Comparison of ENCODE assay signal across 1 cellular context in the genomic region with DNA sequence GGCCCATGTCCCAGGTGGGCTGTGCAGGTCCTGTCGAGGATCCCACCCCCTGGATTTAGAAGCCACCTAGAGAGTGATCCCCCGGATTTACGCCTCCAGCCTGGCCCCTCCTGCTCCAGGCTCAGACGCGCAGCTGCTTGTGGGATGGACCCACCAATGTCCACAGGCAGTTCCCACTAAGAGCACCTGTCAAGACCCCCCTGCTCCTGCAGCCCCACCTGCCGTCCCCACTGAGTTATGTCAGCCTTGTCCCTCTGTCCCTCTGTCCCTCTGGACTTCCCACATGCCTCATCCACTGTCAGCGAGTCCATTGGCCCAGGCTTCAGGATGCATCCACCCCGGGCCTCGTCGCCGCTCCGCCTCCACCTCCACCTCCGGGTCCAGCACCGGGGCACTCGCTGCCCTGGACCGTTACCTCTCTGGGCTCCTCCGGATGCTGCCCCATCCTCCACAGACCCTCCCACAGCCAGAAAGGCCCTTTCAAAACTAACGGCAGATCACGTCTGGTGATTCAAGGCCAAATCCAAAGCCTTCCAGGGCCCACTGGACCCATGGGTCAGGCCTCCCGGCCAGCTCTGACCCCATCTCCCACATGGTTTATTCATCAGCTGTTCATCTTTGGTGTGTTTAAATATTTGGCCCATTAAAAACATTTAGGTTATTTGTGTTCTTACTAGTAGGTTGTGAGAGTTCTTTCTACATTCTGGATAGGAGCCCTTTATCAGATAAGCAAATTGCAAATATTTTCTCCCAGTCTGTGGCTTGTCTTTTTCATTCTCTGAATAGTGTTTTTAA.
TF ChIP-seq lines count a peak whose summit lies in the region.

No MANE protein-coding gene starts in this region.

TF ChIP-seq in WTC11, 78 proteins besides CTCF, POLR2A, EP300 and RAD21 (continued from another document):
- TF ChIP-seq, protein P1, sequence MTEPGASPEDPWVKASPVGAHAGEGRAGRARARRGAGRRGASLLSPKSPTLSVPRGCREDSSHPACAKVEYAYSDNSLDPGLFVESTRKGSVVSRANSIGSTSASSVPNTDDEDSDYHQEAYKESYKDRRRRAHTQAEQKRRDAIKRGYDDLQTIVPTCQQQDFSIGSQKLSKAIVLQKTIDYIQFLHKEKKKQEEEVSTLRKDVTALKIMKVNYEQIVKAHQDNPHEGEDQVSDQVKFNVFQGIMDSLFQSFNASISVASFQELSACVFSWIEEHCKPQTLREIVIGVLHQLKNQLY (CRISPR knock-in tag; IDR thresholded peaks at IDR 0.05), result no peak
- no peak for TF ChIP-seq NR1H2 (CRISPR knock-in tag; IDR thresholded peaks at IDR 0.05)
- TF ChIP-seq, protein P2, sequence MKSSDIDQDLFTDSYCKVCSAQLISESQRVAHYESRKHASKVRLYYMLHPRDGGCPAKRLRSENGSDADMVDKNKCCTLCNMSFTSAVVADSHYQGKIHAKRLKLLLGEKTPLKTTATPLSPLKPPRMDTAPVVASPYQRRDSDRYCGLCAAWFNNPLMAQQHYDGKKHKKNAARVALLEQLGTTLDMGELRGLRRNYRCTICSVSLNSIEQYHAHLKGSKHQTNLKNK (CRISPR knock-in tag; IDR thresholded peaks at IDR 0.05), result no peak
- TF ChIP-seq, protein P3, sequence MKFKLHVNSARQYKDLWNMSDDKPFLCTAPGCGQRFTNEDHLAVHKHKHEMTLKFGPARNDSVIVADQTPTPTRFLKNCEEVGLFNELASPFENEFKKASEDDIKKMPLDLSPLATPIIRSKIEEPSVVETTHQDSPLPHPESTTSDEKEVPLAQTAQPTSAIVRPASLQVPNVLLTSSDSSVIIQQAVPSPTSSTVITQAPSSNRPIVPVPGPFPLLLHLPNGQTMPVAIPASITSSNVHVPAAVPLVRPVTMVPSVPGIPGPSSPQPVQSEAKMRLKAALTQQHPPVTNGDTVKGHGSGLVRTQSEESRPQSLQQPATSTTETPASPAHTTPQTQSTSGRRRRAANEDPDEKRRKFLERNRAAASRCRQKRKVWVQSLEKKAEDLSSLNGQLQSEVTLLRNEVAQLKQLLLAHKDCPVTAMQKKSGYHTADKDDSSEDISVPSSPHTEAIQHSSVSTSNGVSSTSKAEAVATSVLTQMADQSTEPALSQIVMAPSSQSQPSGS (CRISPR knock-in tag; IDR thresholded peaks at IDR 0.05; ENCODE audit: borderline replicate concordance, low read depth), result no peak
- TF ChIP-seq, protein P4, sequence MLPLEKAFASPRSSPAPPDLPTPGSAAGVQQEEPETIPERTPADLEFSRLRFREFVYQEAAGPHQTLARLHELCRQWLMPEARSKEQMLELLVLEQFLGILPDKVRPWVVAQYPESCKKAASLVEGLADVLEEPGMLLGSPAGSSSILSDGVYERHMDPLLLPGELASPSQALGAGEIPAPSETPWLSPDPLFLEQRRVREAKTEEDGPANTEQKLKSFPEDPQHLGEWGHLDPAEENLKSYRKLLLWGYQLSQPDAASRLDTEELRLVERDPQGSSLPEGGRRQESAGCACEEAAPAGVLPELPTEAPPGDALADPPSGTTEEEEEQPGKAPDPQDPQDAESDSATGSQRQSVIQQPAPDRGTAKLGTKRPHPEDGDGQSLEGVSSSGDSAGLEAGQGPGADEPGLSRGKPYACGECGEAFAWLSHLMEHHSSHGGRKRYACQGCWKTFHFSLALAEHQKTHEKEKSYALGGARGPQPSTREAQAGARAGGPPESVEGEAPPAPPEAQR (CRISPR knock-in tag; IDR thresholded peaks at IDR 0.05), result no peak
- TF ChIP-seq, protein P5, sequence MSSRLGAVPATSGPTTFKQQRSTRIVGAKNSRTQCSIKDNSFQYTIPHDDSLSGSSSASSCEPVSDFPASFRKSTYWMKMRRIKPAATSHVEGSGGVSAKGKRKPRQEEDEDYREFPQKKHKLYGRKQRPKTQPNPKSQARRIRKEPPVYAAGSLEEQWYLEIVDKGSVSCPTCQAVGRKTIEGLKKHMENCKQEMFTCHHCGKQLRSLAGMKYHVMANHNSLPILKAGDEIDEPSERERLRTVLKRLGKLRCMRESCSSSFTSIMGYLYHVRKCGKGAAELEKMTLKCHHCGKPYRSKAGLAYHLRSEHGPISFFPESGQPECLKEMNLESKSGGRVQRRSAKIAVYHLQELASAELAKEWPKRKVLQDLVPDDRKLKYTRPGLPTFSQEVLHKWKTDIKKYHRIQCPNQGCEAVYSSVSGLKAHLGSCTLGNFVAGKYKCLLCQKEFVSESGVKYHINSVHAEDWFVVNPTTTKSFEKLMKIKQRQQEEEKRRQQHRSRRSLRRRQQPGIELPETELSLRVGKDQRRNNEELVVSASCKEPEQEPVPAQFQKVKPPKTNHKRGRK (CRISPR knock-in tag; IDR thresholded peaks at IDR 0.05; ENCODE audit: borderline replicate concordance), result no peak
- TF ChIP-seq, protein P6, sequence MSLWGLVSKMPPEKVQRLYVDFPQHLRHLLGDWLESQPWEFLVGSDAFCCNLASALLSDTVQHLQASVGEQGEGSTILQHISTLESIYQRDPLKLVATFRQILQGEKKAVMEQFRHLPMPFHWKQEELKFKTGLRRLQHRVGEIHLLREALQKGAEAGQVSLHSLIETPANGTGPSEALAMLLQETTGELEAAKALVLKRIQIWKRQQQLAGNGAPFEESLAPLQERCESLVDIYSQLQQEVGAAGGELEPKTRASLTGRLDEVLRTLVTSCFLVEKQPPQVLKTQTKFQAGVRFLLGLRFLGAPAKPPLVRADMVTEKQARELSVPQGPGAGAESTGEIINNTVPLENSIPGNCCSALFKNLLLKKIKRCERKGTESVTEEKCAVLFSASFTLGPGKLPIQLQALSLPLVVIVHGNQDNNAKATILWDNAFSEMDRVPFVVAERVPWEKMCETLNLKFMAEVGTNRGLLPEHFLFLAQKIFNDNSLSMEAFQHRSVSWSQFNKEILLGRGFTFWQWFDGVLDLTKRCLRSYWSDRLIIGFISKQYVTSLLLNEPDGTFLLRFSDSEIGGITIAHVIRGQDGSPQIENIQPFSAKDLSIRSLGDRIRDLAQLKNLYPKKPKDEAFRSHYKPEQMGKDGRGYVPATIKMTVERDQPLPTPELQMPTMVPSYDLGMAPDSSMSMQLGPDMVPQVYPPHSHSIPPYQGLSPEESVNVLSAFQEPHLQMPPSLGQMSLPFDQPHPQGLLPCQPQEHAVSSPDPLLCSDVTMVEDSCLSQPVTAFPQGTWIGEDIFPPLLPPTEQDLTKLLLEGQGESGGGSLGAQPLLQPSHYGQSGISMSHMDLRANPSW (CRISPR knock-in tag; conservative IDR thresholded peaks at IDR 0.05; ENCODE audit: low read depth), result no peak
- no peak for TF ChIP-seq SOX15 (CRISPR knock-in tag; IDR thresholded peaks at IDR 0.05)
- TF ChIP-seq NFYB (CRISPR knock-in tag; conservative IDR thresholded peaks at IDR 0.05; ENCODE audit: low read depth), result no peak
- no peak for TF ChIP-seq GRHL2 (CRISPR knock-in tag; IDR thresholded peaks at IDR 0.05; ENCODE audit: insufficient replicate concordance, severe bottlenecking)
- TF ChIP-seq FOXJ3 (CRISPR knock-in tag; IDR thresholded peaks at IDR 0.05; ENCODE audit: borderline replicate concordance), result no peak
- no peak for TF ChIP-seq FOXP1 (CRISPR knock-in tag; IDR thresholded peaks at IDR 0.05; ENCODE audit: borderline replicate concordance)
- no peak for TF ChIP-seq JAZF1 (CRISPR knock-in tag; IDR thresholded peaks at IDR 0.05)
- TF ChIP-seq, protein P7, sequence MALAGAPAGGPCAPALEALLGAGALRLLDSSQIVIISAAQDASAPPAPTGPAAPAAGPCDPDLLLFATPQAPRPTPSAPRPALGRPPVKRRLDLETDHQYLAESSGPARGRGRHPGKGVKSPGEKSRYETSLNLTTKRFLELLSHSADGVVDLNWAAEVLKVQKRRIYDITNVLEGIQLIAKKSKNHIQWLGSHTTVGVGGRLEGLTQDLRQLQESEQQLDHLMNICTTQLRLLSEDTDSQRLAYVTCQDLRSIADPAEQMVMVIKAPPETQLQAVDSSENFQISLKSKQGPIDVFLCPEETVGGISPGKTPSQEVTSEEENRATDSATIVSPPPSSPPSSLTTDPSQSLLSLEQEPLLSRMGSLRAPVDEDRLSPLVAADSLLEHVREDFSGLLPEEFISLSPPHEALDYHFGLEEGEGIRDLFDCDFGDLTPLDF (CRISPR knock-in tag; IDR thresholded peaks at IDR 0.05), result no peak
- no peak for TF ChIP-seq MXD4 (CRISPR knock-in tag; IDR thresholded peaks at IDR 0.05; ENCODE audit: borderline replicate concordance)
- no peak for TF ChIP-seq SMAD4 (CRISPR knock-in tag; IDR thresholded peaks at IDR 0.05)
- no peak for TF ChIP-seq MYBL2 (CRISPR knock-in tag; IDR thresholded peaks at IDR 0.05)
- TF ChIP-seq GTF2I (CRISPR knock-in tag; conservative IDR thresholded peaks at IDR 0.05), result no peak
TF ChIP-seq in WTC11: peak in this region for 0.
